ENCODE assay signal across 31 cellular contexts in genomic region chr7:144960763-144961162, GRCh38.
A peak's percentile ranks its signal among the peaks of the same experiment; 100 is the strongest.
DNase-seq lines count a peak whose midpoint lies in the region; ATAC-seq, FAIRE-seq and TF ChIP-seq lines count a peak whose summit lies in the region.
"Had no signal": no experiment of that assay in that cellular context is flagged by ENCODE, and none has a peak within 500 bp of the region (broad histone marks: within the 10 kb centered on the region; RNA-seq: fewer than 3 reads in every experiment).

No MANE protein-coding gene starts in this region.

- no peaks in the 10 kb centered on the region for H3K79me2 ChIP-seq in HepG2 (ENCODE audit: insufficient read depth, low read length)
- H3K79me2 ChIP-seq in neural cell (replicated peaks; ENCODE audit: insufficient read depth, low read length), result no peaks in the 10 kb centered on the region

- H3K9ac ChIP-seq in HepG2 (ENCODE audit: insufficient read depth, low read depth, low read length) (no peak overlapping the region), neural cell (ENCODE audit: low read length) (no peak overlapping the region)
- H3K9ac ChIP-seq: BLaER1; BLaER1 treated with 17β-estradiol and CSF1 and Interleukin-3, amounts not matched to agents 10 nM and 100 nM had no signal

- no peaks in the 10 kb centered on the region for H3F3A ChIP-seq in neural cell (ENCODE audit: insufficient read depth, low read length, poor library complexity, severe bottlenecking)

- H2AFZ ChIP-seq in HepG2 (ENCODE audit: low read length) (no peak overlapping the region), neural cell (ENCODE audit: low read depth, low read length) (no peak overlapping the region)

- no peak for TF ChIP-seq CTCF in HepG2 (CRISPR knock-in tag; IDR thresholded peaks at IDR 0.05)
- no peak for TF ChIP-seq CTCF in right lobe of liver (IDR thresholded peaks at IDR 0.05)
- no peak for TF ChIP-seq CTCF in neural cell (IDR thresholded peaks at IDR 0.05; ENCODE audit: poor library complexity, severe bottlenecking)

- POLR2A ChIA-PET in HepG2 (lab: Yijun Ruan, JAX), result no interaction called here

- BruUV-seq in HepG2 (replicated peaks; lab: Mats Ljungman, UMichigan), result no TSS peak

- H3K27me3 ChIP-seq in HepG2 (ENCODE audit: control insufficient read depth in 1 of 2, insufficient read depth in 2 of 2, low read length in 2 of 2), result no peaks in the 10 kb centered on the region
- no peaks in the 10 kb centered on the region for H3K27me3 ChIP-seq in right lobe of liver
- no peaks in the 10 kb centered on the region for H3K27me3 ChIP-seq in neural cell (ENCODE audit: insufficient read depth, low read depth, low read length)
- H3K27me3 ChIP-seq: BE2C; BLaER1; BLaER1 treated with 17β-estradiol and CSF1 and Interleukin-3, amounts not matched to agents 10 nM and 100 nM had no signal

- CTCF ChIA-PET in HepG2 (lab: Yijun Ruan, JAX; ENCODE audit: low intra/inter-chr PET ratio, low total read pairs), result no interaction called here

- TF ChIP-seq POLR2A in HepG2 (IDR thresholded peaks at IDR 0.05; ENCODE audit: insufficient read depth in 1 of 2, low read depth in 2 of 2, low read length in 2 of 2) (no peak), right lobe of liver (IDR thresholded peaks at IDR 0.05) (no peak)

- 0% methylated on average over 3 of the region's 3 CpGs for WGBS in HepG2 (ENCODE audit: low lambda C conversion rate)
- 49% methylated on average over 3 of the region's 3 CpGs for WGBS in right lobe of liver (ENCODE audit: insufficient coverage, low coverage, low lambda C conversion rate, missing lambda C conversion rate)

- intact Hi-C loops in HepG2 (cut with micrococcal nuclease; ENCODE audit: unreplicated experiment) (no loop called here), right lobe of liver (cut with DNase I) (no loop called here)

- H4K20me1 ChIP-seq in HepG2 (ENCODE audit: insufficient read depth, low read length), result no peaks in the 10 kb centered on the region
- H4K20me1 ChIP-seq in neural cell (ENCODE audit: insufficient read depth), result no peaks in the 10 kb centered on the region
- H4K20me1 ChIP-seq: BLaER1; BLaER1 treated with 17β-estradiol and CSF1 and Interleukin-3, amounts not matched to agents 10 nM and 100 nM had no signal

- DNase-seq in HepG2 (ENCODE audit: low spot score) (no peak), right lobe of liver (no peak)
- DNase-seq: 8988T; ACHN; AML-193; BE2C; C1 segment of cervical spinal cord; Caco-2; Calu3; CD4-positive, alpha-beta memory T cell; CD4-positive, alpha-beta T cell; CD4-positive, CD25-positive, alpha-beta regulatory T cell; CD8-positive, alpha-beta memory T cell; CD8-positive, alpha-beta T cell; COR-L47; DMS 273 treated with DMSO at 0.1 percent for 48 hours; DMS153; DMS53; DMS79; DMS79 treated with DMSO at 0.1 percent for 48 hours; DND-41; EL had no signal

- H3K4me1 ChIP-seq in HepG2 (ENCODE audit: insufficient read depth, low read length) (no peaks in the 10 kb centered on the region), right lobe of liver (no peaks in the 10 kb centered on the region)
- H3K4me1 ChIP-seq: A549; BE2C; BLaER1; BLaER1 treated with 17β-estradiol and CSF1 and Interleukin-3, amounts not matched to agents 10 nM and 100 nM; Caco-2 had no signal

- no peaks in the 10 kb centered on the region for H3K36me3 ChIP-seq in HepG2 (replicated peaks in 1 of 2; ENCODE audit: control insufficient read depth in 1 of 2, insufficient read depth in 2 of 2, low read length in 2 of 2)
- no peaks in the 10 kb centered on the region for H3K36me3 ChIP-seq in right lobe of liver
- no peaks in the 10 kb centered on the region for H3K36me3 ChIP-seq in neural cell (ENCODE audit: insufficient read depth, low read length)
- H3K36me3 ChIP-seq: BE2C; BLaER1; BLaER1 treated with 17β-estradiol and CSF1 and Interleukin-3, amounts not matched to agents 10 nM and 100 nM had no signal

- no peak for TF ChIP-seq EP300 in HepG2 (IDR thresholded peaks at IDR 0.05; ENCODE audit: low read depth in 2 of 2, low read length in 2 of 2)
- no peak for TF ChIP-seq EP300 in HepG2 (CRISPR knock-in tag; IDR thresholded peaks at IDR 0.05; ENCODE audit: borderline replicate concordance)
- TF ChIP-seq EP300 in neural cell (conservative IDR thresholded peaks at IDR 0.05; ENCODE audit: poor library complexity, severe bottlenecking), result peak; percentile 96

- FAIRE-seq in HepG2 (lab: Jason Lieb, UNC), result no peak
- FAIRE-seq: A204.1, A549, D721Med had no signal

- ATAC-seq in HepG2 (no peak), right lobe of liver (no peak), GM19351 (IDR thresholded peaks at IDR 0.05; ENCODE audit: unreplicated experiment) (no peak)
- ATAC-seq: A549; CD8-positive, alpha-beta T cell had no signal

- no peaks in the 10 kb centered on the region for H3K9me2 ChIP-seq in neural cell (ENCODE audit: insufficient read depth, low read length)

- in situ Hi-C loops in HepG2 (cut with HindIII; ENCODE audit: extremely low pct_ligation_motif_present, low pct_unique_long_range_greater_than_20kb), result no loop called here

- H3K4me2 ChIP-seq in HepG2 (ENCODE audit: low read depth, low read length) (no peak overlapping the region), neural cell (ENCODE audit: low read length) (no peak overlapping the region)
- H3K4me2 ChIP-seq: A549; BLaER1; BLaER1 treated with 17β-estradiol and CSF1 and Interleukin-3, amounts not matched to agents 10 nM and 100 nM had no signal

- peaks cover 73% of the 10 kb centered on the region for H3K9me3 ChIP-seq in HepG2 (ENCODE audit: low read length)
- H3K9me3 ChIP-seq in right lobe of liver, result no peaks in the 10 kb centered on the region
- H3K9me3 ChIP-seq in neural cell (ENCODE audit: low read length), result no peaks in the 10 kb centered on the region
- H3K9me3 ChIP-seq: A549; BE2C; BLaER1; BLaER1 treated with 17β-estradiol and CSF1 and Interleukin-3, amounts not matched to agents 10 nM and 100 nM had no signal

- H3K27ac ChIP-seq in HepG2 (ENCODE audit: extremely low read length, insufficient read depth, low read length), result no peak overlapping the region
- H3K27ac ChIP-seq in right lobe of liver, result no peak overlapping the region
- H3K27ac ChIP-seq in neural cell (ENCODE audit: low read length), result no peak overlapping the region
- H3K27ac ChIP-seq: 22Rv1; A549; BLaER1; BLaER1 treated with 17β-estradiol and CSF1 and Interleukin-3, amounts not matched to agents 10 nM and 100 nM; C4-2B had no signal

- H3K4me3 ChIP-seq in HepG2 (replicated peaks in 1 of 3; ENCODE audit: insufficient read depth in 1 of 3, low read depth in 2 of 3, low read length in 3 of 3) (no peak overlapping the region), right lobe of liver (no peak overlapping the region), neural cell (ENCODE audit: low read length) (no peak overlapping the region)
- H3K4me3 ChIP-seq: A549; BLaER1; BLaER1 treated with 17β-estradiol and CSF1 and Interleukin-3, amounts not matched to agents 10 nM and 100 nM had no signal

- TF ChIP-seq RAD21 in HepG2 (CRISPR knock-in tag; IDR thresholded peaks at IDR 0.05), result no peak
- no peak for TF ChIP-seq RAD21 in neural cell (conservative IDR thresholded peaks at IDR 0.05)

TF ChIP-seq in HepG2, 621 proteins besides CTCF, POLR2A, EP300 and RAD21:
- TF ChIP-seq SSRP1 (CRISPR knock-in tag; IDR thresholded peaks at IDR 0.05) (no peak), CREB1 (IDR thresholded peaks at IDR 0.05) (peak; percentile 46; the same call in 1 of the 2 replicates), CREB1 (CRISPR knock-in tag; IDR thresholded peaks at IDR 0.05) (no peak), KLF11 (CRISPR knock-in tag; IDR thresholded peaks at IDR 0.05) (no peak), SMAD1 (CRISPR knock-in tag; IDR thresholded peaks at IDR 0.05; ENCODE audit: borderline replicate concordance, low read depth) (no peak)

TF ChIP-seq in neural cell, 6 proteins besides CTCF, POLR2A, EP300 and RAD21:
- TF ChIP-seq MXI1 (conservative IDR thresholded peaks at IDR 0.05; ENCODE audit: poor library complexity, severe bottlenecking), result no peak
- peak; percentile 14 for TF ChIP-seq REST (IDR thresholded peaks at IDR 0.05; ENCODE audit: borderline replicate concordance)
- TF ChIP-seq POLR2AphosphoS5 (IDR thresholded peaks at IDR 0.05), result peak; percentile 79
